ENCODE assay signal across 1 cellular context in genomic region chr6:75348882-75349261, GRCh38.
TF ChIP-seq lines count a peak whose summit lies in the region.

No MANE protein-coding gene starts in this region.

TF ChIP-seq in H1, 55 proteins besides CTCF, POLR2A, EP300 and RAD21:
- TF ChIP-seq KDM5A (IDR thresholded peaks at IDR 0.05; ENCODE audit: low read length), result no peak
- no peak for TF ChIP-seq MAFK (IDR thresholded peaks at IDR 0.05; ENCODE audit: low read depth, low read length)
- no peak for TF ChIP-seq RBBP5 (IDR thresholded peaks at IDR 0.05; ENCODE audit: borderline replicate concordance, low read depth, low read length)
- TF ChIP-seq JUND (IDR thresholded peaks at IDR 0.05; ENCODE audit: low read length), result no peak
- no peak for TF ChIP-seq USF2 (IDR thresholded peaks at IDR 0.05; ENCODE audit: low read length)
- TF ChIP-seq CTBP2 (IDR thresholded peaks at IDR 0.05; ENCODE audit: borderline replicate concordance, insufficient read depth, insufficient read length, low read length), result no peak
- no peak for TF ChIP-seq NANOG (IDR thresholded peaks at IDR 0.05; ENCODE audit: insufficient read depth, low read depth, low read length, poor library complexity, severe bottlenecking)
- TF ChIP-seq EZH2 (IDR thresholded peaks at IDR 0.05; ENCODE audit: low read depth, low read length, severe bottlenecking), result no peak
- no peak for TF ChIP-seq ATF3 (IDR thresholded peaks at IDR 0.05; ENCODE audit: insufficient read depth, low read depth, low read length)
- TF ChIP-seq CHD1 (IDR thresholded peaks at IDR 0.05; ENCODE audit: low read depth, low read length), result no peak
- TF ChIP-seq CREB1 (IDR thresholded peaks at IDR 0.05), result no peak
- TF ChIP-seq POLR2AphosphoS5 (IDR thresholded peaks at IDR 0.05; ENCODE audit: low read depth, low read length), result no peak
